In the genomic region with DNA sequence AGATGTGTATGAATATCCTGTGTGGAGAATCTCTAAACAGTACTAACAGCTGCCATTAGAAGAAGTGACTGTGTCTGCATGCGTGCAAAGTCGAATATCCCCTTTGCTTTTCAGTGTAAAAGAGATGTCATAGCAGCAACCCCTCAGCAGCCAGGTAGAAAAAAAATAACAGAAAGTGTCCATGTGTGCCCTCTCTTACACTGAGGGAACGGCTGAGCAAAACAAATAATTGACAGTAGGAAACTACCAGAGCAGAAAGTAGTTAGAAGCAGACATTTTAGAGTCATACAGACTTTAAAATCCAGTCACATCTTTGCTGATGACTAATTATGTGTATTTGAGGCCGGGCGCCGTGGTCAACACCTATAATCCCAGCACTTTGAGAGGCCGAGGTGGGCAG, we compare ENCODE assay signal across 27 cellular contexts.
"Had no signal": no experiment of that assay in that cellular context is flagged by ENCODE, and none has a peak within 500 bp of the region (broad histone marks: within the 10 kb centered on the region; RNA-seq: fewer than 3 reads in every experiment).

No MANE protein-coding gene starts in this region.

- ATAC-seq: activated T-helper 17 cell treated with anti-CD3 and anti-CD28 coated beads, Interleukin-2, amount 50 U/mL, for 72 hours; T-helper 17 cell had no signal

- H3K4me1 Mint-ChIP-seq: activated CD4-positive, alpha-beta memory T cell treated with anti-CD3 and anti-CD28 coated beads, Interleukin-2, amount 10 ng/mL, durations not matched to agents 7 days and 5 days; activated CD4-positive, alpha-beta T cell treated with anti-CD3 and anti-CD28 coated beads, Interleukin-2, amount 10 ng/mL, durations not matched to agents 7 days and 5 days; activated T-helper 17 cell treated with anti-CD3 and anti-CD28 coated beads, Interleukin-2, amount 50 U/mL, for 72 hours; T-helper 17 cell had no signal

- H3K27ac ChIP-seq: brain microvascular endothelial cell, cardiac muscle cell, PC-9 had no signal

- H3K27me3 Mint-ChIP-seq: activated B cell treated with CpG ODN at 0.5 μM for 24 hours; activated CD4-positive, alpha-beta memory T cell treated with anti-CD3 and anti-CD28 coated beads, Interleukin-2, amount 10 ng/mL, durations not matched to agents 7 days and 5 days; activated CD4-positive, alpha-beta T cell treated with anti-CD3 and anti-CD28 coated beads, Interleukin-2, amount 10 ng/mL, durations not matched to agents 7 days and 5 days; activated naive CD8-positive, alpha-beta T cell; activated T-helper 17 cell treated with anti-CD3 and anti-CD28 coated beads, Interleukin-2, amount 50 U/mL, for 72 hours; T-helper 17 cell had no signal

- H3K9me3 Mint-ChIP-seq: activated B cell treated with CpG ODN at 0.5 μM for 24 hours; activated CD4-positive, alpha-beta memory T cell treated with anti-CD3 and anti-CD28 coated beads, Interleukin-2, amount 10 ng/mL, durations not matched to agents 7 days and 5 days; activated CD4-positive, alpha-beta T cell treated with anti-CD3 and anti-CD28 coated beads, Interleukin-2, amount 10 ng/mL, durations not matched to agents 7 days and 5 days; activated naive CD4-positive, alpha-beta T cell treated with anti-CD3 and anti-CD28 coated beads for 36 hours had no signal

- H3K36me3 Mint-ChIP-seq: activated naive CD8-positive, alpha-beta T cell had no signal

- H3K27ac Mint-ChIP-seq: activated B cell treated with CpG ODN at 0.5 μM for 24 hours; activated CD4-positive, alpha-beta memory T cell treated with anti-CD3 and anti-CD28 coated beads, Interleukin-2, amount 10 ng/mL, durations not matched to agents 7 days and 5 days; activated CD4-positive, alpha-beta T cell treated with anti-CD3 and anti-CD28 coated beads, Interleukin-2, amount 10 ng/mL, durations not matched to agents 7 days and 5 days; activated naive CD4-positive, alpha-beta T cell treated with anti-CD3 and anti-CD28 coated beads for 36 hours; activated naive CD8-positive, alpha-beta T cell; activated T-helper 17 cell treated with anti-CD3 and anti-CD28 coated beads, Interleukin-2, amount 50 U/mL, for 72 hours; T-helper 17 cell had no signal

- H3K4me3 Mint-ChIP-seq: activated B cell treated with CpG ODN at 0.5 μM for 24 hours; activated CD4-positive, alpha-beta memory T cell treated with anti-CD3 and anti-CD28 coated beads, Interleukin-2, amount 10 ng/mL, durations not matched to agents 7 days and 5 days; activated CD4-positive, alpha-beta T cell treated with anti-CD3 and anti-CD28 coated beads, Interleukin-2, amount 10 ng/mL, durations not matched to agents 7 days and 5 days; activated naive CD4-positive, alpha-beta T cell treated with anti-CD3 and anti-CD28 coated beads for 36 hours; activated naive CD8-positive, alpha-beta T cell; activated T-helper 17 cell treated with anti-CD3 and anti-CD28 coated beads, Interleukin-2, amount 50 U/mL, for 72 hours; T-helper 17 cell had no signal

- DNase-seq: activated B cell treated with CpG ODN at 0.5 μM for 24 hours; activated CD4-positive, alpha-beta memory T cell treated with anti-CD3 and anti-CD28 coated beads, Interleukin-2, amount 10 ng/mL, durations not matched to agents 7 days and 5 days; activated CD4-positive, alpha-beta T cell treated with anti-CD3 and anti-CD28 coated beads for 1 hour; activated CD4-positive, alpha-beta T cell treated with anti-CD3 and anti-CD28 coated beads, Interleukin-2, amount 10 ng/mL, durations not matched to agents 7 days and 5 days; activated gamma-delta T cell; activated naive CD4-positive, alpha-beta T cell treated with anti-CD3 and anti-CD28 coated beads for 36 hours; activated T-cell treated with anti-CD3 and anti-CD28 coated beads for 4 hours; activated T-cell treated with anti-CD3 and anti-CD28 coated beads, Interleukin-2, amount 50 U/mL, for 48 hours; brain microvascular endothelial cell; MG63; MV-4-11; NCI-H1092 treated with DMSO at 0.1 percent for 48 hours; NCI-H1417 treated with DMSO at 0.1 percent for 48 hours; NCI-H1694; NCI-H2029; NCI-H2107; NCI-H2171 treated with DMSO at 0.1 percent for 48 hours; NCI-H510A treated with DMSO at 0.1 percent for 48 hours; NCI-H69; NK-92 treated with Interleukin-12 subunit alpha and Interleukin-12 subunit beta, amount 100 ng/mL, for 24 hours; PC-9; SIG-M5; T-helper 17 cell; T-helper 9 cell had no signal
